ENCODE assay signal across 1 cellular context in genomic region chr5:123813937-123814624, GRCh38.
TF ChIP-seq lines count a peak whose summit lies in the region.

No MANE protein-coding gene starts in this region.

TF ChIP-seq in GM12878, 131 proteins besides CTCF, POLR2A, EP300 and RAD21 (continued from another document):
- TF ChIP-seq MLLT1 (IDR thresholded peaks at IDR 0.05) (no peak), JUND (IDR thresholded peaks at IDR 0.05; ENCODE audit: low read depth, low read length) (no peak), BHLHE40 (IDR thresholded peaks at IDR 0.05; ENCODE audit: borderline replicate concordance in 1 of 2, low read depth in 2 of 2, low read length in 1 of 2) (peak in 1 of 2 experiments; percentile 49; a peak in 1 of 4 replicates), MXI1 (IDR thresholded peaks at IDR 0.05; ENCODE audit: low read depth, low read length) (0 out of 2 replicates have a peak, but pooled peaks have one; percentile 22), ZNF217 (IDR thresholded peaks at IDR 0.05) (peak; percentile 94; the same call in 1 of the 2 replicates), MEF2B (IDR thresholded peaks at IDR 0.05; ENCODE audit: partially characterized antibody, poor library complexity, severe bottlenecking) (peak; percentile 41), CBFB (IDR thresholded peaks at IDR 0.05; ENCODE audit: low read depth) (no peak)
